Comparison of ENCODE assay signal across 11 cellular contexts in the genomic region with DNA sequence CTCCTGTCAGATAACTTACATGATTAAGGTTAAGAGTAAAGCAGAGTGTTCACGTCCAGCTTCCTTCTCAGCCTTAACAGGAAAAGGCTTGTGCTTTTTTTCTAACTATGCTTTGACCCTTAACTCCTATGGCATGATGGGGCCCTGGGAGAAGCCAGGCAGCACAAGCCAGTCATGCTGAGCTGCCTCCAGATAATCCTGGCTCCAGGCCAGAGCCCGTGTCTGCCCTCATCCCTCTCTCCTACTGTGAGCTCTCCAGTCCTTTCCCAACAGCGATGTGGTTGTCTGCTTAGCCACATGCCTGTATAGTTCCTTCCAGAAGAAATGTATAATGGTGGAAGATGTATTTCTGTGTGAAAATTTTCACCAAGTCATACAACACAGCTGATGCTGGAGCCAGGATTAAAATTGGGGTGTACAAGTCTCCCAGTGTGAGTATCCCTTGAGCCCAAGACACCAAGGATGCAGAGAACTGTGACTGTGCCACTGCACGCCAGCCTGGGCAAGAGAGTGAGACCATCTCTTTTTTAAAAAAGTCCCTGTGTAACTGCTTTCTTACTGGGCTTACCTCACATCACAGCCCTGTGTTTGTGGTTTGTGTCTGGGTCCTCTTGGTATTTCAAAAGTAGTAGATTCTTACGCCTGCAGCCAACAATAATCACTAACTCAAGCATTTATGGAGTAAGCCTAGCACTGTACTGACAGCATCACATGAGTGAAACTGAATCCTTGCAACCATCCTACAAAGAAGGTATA. TPM values are rescaled to one million over a fixed set of nuclear protein-coding genes. Genes with fewer than 3 reads are reported as not detected.
DNase-seq lines count a peak whose midpoint lies in the region; ATAC-seq and TF ChIP-seq lines count a peak whose summit lies in the region.
"Had no signal": no experiment of that assay in that cellular context is flagged by ENCODE, and none has a peak within 500 bp of the region (broad histone marks: within the 10 kb centered on the region; RNA-seq: fewer than 3 reads in every experiment).

No MANE protein-coding gene starts in this region.

- POLR2A ChIA-PET in AG04450 (lab: Yijun Ruan, JAX): no interaction called here

- CTCF ChIA-PET in AG04450 (lab: Charles Lee): interaction anchor here (0.7 to 1.8 kb wide), 2 partner anchors 9 to 21 kb away, joined by 4 to 8 read pairs; no protein-coding TSS in a partner anchor

- H3K27ac ChIP-seq in AG04450 (ENCODE audit: low read depth, low read length): peak overlapping the region; percentile 48
- H3K27ac ChIP-seq in dorsolateral prefrontal cortex: peak overlapping the region in 45 of 59 donors; percentile 1 to 76 (median 43)

- no peaks in the 10 kb centered on the region for H3K9me3 ChIP-seq in AG04450 (ENCODE audit: control insufficient read depth, insufficient read depth, low read length)

- DNase-seq in AG04450 (ENCODE audit: low read depth, low spot score) (no peak), HT1080 (ENCODE audit: low read depth) (peak; percentile 23), dorsolateral prefrontal cortex (peak in 8 of 10 donors; percentile 34 to 84 (median 58)), myocyte (ENCODE audit: low read depth) (peak; percentile 46), SHP77 (lab: John Stamatoyannopoulos, UW) (no peak), NOMO-1 treated with DMSO at 0.1 percent for 48 hours (lab: John Stamatoyannopoulos, UW; ENCODE audit: unreplicated experiment) (no peak)
- DNase-seq: activated CD4-positive, alpha-beta T cell treated with anti-CD3 and anti-CD28 coated beads, Interleukin-2, amount 50 U/mL, for 4 hours; NCI-H187 treated with DMSO at 0.1 percent for 48 hours; stimulated activated CD4-positive, alpha-beta T cell treated with anti-CD3 and anti-CD28 coated beads, Interleukin-2, amount 100 ng/mL, for 24 hours had no signal

- intact Hi-C loops in dorsolateral prefrontal cortex (cut with DNase I): no loop called here

- ATAC-seq in GM21723 (IDR thresholded peaks at IDR 0.05; ENCODE audit: unreplicated experiment): no peak
- no peak for ATAC-seq in HG02970 (IDR thresholded peaks at IDR 0.05; ENCODE audit: low FRiP score, unreplicated experiment)

- TF ChIP-seq CTCF in AG04450 (IDR thresholded peaks at IDR 0.05; ENCODE audit: low read depth, low read length): no peak
- TF ChIP-seq CTCF in dorsolateral prefrontal cortex (IDR thresholded peaks at IDR 0.05 in 54 of 56, conservative IDR thresholded peaks at IDR 0.05 in 2 of 56; ENCODE audit: low read depth in 1 of 56, partially characterized antibody in 56 of 56): no peak

- H3K27me3 ChIP-seq in AG04450 (ENCODE audit: control insufficient read depth, insufficient read depth, low read length) (no peaks in the 10 kb centered on the region), dorsolateral prefrontal cortex (no peaks in the 10 kb centered on the region)

- H3K4me3 ChIP-seq in AG04450 (ENCODE audit: low read depth, low read length) (no peak overlapping the region), dorsolateral prefrontal cortex (no peak overlapping the region)

RNA-seq across cellular contexts. Expression of a gene that starts 7.9 kb away (rescaled TPM):
- 17.4 and 18.6 TPM in 2 replicates for polyA plus RNA-seq in AG04450 (2011; rRNA removed)
- polyA minus RNA-seq in AG04450 (2011; rRNA and poly(A)+ RNA removed): 23.6 and 42.5 TPM in 2 replicates
- 18.0 and 20.6 TPM in 2 replicates for total RNA-seq in HT1080 (2014; rRNA removed; shearing (Covaris generic))
- 10.8 and 12.9 TPM in 2 replicates for polyA plus RNA-seq in HT1080 (2015; cell fraction: cytosol; rRNA removed)
- 43.5 and 46.8 TPM in 2 replicates for polyA plus RNA-seq in HT1080 (2015; cell fraction: nucleus; rRNA removed)
- 10 to 100 TPM; 22.7 to 59.1 (median 39.9) TPM for total RNA-seq in dorsolateral prefrontal cortex
- total RNA-seq in myocyte: 14.0 and 16.3 TPM in 2 replicates
- polyA plus RNA-seq in myocyte (2012): 23.1 TPM

RNA-seq across cellular contexts. Expression of a gene that starts 9.8 kb away (rescaled TPM):
- 30.0 and 34.1 TPM in 2 replicates for polyA plus RNA-seq in AG04450 (2011; rRNA removed)
- 34.1 and 35.3 TPM in 2 replicates for polyA minus RNA-seq in AG04450 (2011; rRNA and poly(A)+ RNA removed)
- 74.5 and 77.2 TPM in 2 replicates for total RNA-seq in HT1080 (2014; rRNA removed; shearing (Covaris generic))
- 41.4 and 42.9 TPM in 2 replicates for polyA plus RNA-seq in HT1080 (2015; cell fraction: cytosol; rRNA removed)
- polyA plus RNA-seq in HT1080 (2015; cell fraction: nucleus; rRNA removed): 54.8 and 57.1 TPM in 2 replicates
- total RNA-seq in dorsolateral prefrontal cortex: 100 to 1,000 TPM in 115 of 120 experiments, 10 to 100 TPM in 5; 73.3 to 450 (median 131) TPM
- 56.4 and 60.6 TPM in 2 replicates for total RNA-seq in myocyte
- 45.4 TPM for polyA plus RNA-seq in myocyte (2012)

RNA-seq across cellular contexts. Expression of a gene that starts 30.3 kb away (rescaled TPM):
- polyA plus RNA-seq in AG04450 (2011; rRNA removed): 0.66 and 0.99 TPM in 2 replicates
- polyA minus RNA-seq in AG04450 (2011; rRNA and poly(A)+ RNA removed): 0.74 and 0.92 TPM in 2 replicates
- not detected in 2 replicates for total RNA-seq in HT1080 (2014; rRNA removed; shearing (Covaris generic))
- not detected in 2 replicates for polyA plus RNA-seq in HT1080 (2015; cell fraction: cytosol; rRNA removed)
- not detected in 2 replicates for polyA plus RNA-seq in HT1080 (2015; cell fraction: nucleus; rRNA removed)
- total RNA-seq in dorsolateral prefrontal cortex: 10 to 100 TPM in 99 of 120 experiments, 1 to 10 TPM in 21; 4.7 to 38.0 (median 14.5) TPM
- 0.64 and 2.1 TPM in 2 replicates for total RNA-seq in myocyte
- polyA plus RNA-seq in myocyte (2012): 1.0 TPM

RNA-seq across cellular contexts. Expression of a gene that starts 52.3 kb away (rescaled TPM):
- polyA plus RNA-seq in AG04450 (2011; rRNA removed): not detected in 2 replicates
- not detected in 2 replicates for polyA minus RNA-seq in AG04450 (2011; rRNA and poly(A)+ RNA removed)
- not detected in 2 replicates for total RNA-seq in HT1080 (2014; rRNA removed; shearing (Covaris generic))
- polyA plus RNA-seq in HT1080 (2015; cell fraction: cytosol; rRNA removed): not detected in 2 replicates
- not detected in 2 replicates for polyA plus RNA-seq in HT1080 (2015; cell fraction: nucleus; rRNA removed)
- total RNA-seq in dorsolateral prefrontal cortex (not detected), myocyte (not detected in 2 replicates)
- 0.97 TPM for polyA plus RNA-seq in myocyte (2012)

Comparison
In these comparisons a context has a peak if more than half of its experiments do, and no peak if none do; other contexts are left out.
1. DNase-seq: peak in HT1080 (single experiment), dorsolateral prefrontal cortex (8 of 10) and myocyte (single experiment); none in AG04450 (single experiment), SHP77 (0 of 2) and NOMO-1 treated with DMSO at 0.1 percent for 48 hours (single experiment).